ENCODE assay signal across 8 cellular contexts in the genomic region with DNA sequence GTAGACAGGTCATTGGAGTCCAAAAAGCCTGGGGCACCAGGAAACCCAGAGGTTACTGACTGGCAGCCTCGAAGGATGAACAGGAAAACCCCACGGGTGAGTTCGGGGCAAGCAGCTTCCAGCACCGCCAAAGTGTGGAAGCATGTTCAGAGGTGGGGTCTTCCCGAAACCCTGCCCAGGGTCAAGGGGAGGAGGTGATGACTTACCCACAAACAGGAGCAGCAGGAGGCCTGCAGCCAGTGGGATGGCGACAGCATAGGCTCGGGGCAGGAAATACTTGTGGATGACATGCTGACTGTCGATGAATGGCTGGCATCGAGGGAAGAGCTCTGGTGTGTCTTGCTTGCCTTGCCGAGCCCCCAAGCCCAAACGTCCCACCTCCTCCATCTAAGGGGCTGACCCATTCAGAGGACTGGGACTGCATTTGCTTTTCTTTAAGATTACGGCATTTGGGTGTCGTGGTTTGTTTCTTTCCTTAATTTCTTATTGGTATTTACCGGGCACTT. TPM values are rescaled to one million over a fixed set of nuclear protein-coding genes. Genes with fewer than 3 reads are reported as not detected.
DNase-seq lines count a peak whose midpoint lies in the region; ATAC-seq and TF ChIP-seq lines count a peak whose summit lies in the region.

No MANE protein-coding gene starts in this region.

- 86 to 90% methylated on average over 9 to 13 of the region's 14 CpGs for WGBS in mesodermal cell (ENCODE audit: insufficient coverage in 2 of 2), 2 experiments

- peak overlapping the region; percentile 86 for H3K4me3 ChIP-seq in ACC112 (ENCODE audit: low read depth, low read length)
- peak overlapping the region; percentile 96 for H3K4me3 ChIP-seq in HFF-Myc (replicated peaks; ENCODE audit: low read depth, low read length)
- peak overlapping the region; percentile 93 for H3K4me3 ChIP-seq in adipocyte (ENCODE audit: low read length)
- peak overlapping the region; percentile 74 for H3K4me3 ChIP-seq in mesodermal cell (ENCODE audit: extremely low read depth, insufficient read depth, low read length, poor library complexity, severe bottlenecking)

- H3K79me2 ChIP-seq in ACC112 (ENCODE audit: control insufficient read depth, insufficient read depth, low read length, unreplicated experiment) = peaks cover 35% of the 10 kb centered on the region

- H3K9me3 ChIP-seq in adipocyte (ENCODE audit: control insufficient read depth, low read length) (no peaks in the 10 kb centered on the region), mesodermal cell (ENCODE audit: control insufficient read depth, low read length) (no peaks in the 10 kb centered on the region)

- TF ChIP-seq CTCF in HFF-Myc (IDR thresholded peaks at IDR 0.05; ENCODE audit: low read depth, low read length, missing control alignments) = no peak

- DNase-seq in HFF-Myc (ENCODE audit: extremely low read depth, low read depth) (no peak), adipocyte (ENCODE audit: low read depth) (no peak), medulla oblongata (ENCODE audit: extremely low spot score) (no peak), NOMO-1 treated with dmso at 0.1 percent for 144 hours (lab: John Stamatoyannopoulos, UW; ENCODE audit: unreplicated experiment) (no peak)

- peak overlapping the region; percentile 94 for H3K9ac ChIP-seq in adipocyte (ENCODE audit: low read length)

- H3K36me3 ChIP-seq in ACC112 (ENCODE audit: insufficient read depth, low read length) = no peaks in the 10 kb centered on the region
- H3K36me3 ChIP-seq in adipocyte (ENCODE audit: control insufficient read depth, insufficient read depth, low read length, severe bottlenecking) = peaks cover 5% of the 10 kb centered on the region
- H3K36me3 ChIP-seq in mesodermal cell (ENCODE audit: control insufficient read depth, insufficient read depth, low read length) = peaks cover 30% of the 10 kb centered on the region

- H3K4me1 ChIP-seq in ACC112 (ENCODE audit: control insufficient read depth, insufficient read depth, low read length, unreplicated experiment) (peaks cover 34% of the 10 kb centered on the region), adipocyte (ENCODE audit: control insufficient read depth, insufficient read depth, low read length) (peaks cover 32% of the 10 kb centered on the region), mesodermal cell (ENCODE audit: control insufficient read depth, insufficient read depth, low read length, poor library complexity, severe bottlenecking) (peaks cover 19% of the 10 kb centered on the region)

- H3K27ac ChIP-seq in ACC112 (ENCODE audit: low read depth, low read length) (peak overlapping the region; percentile 32; the same call in 1 of the 2 replicates), mesodermal cell (ENCODE audit: low read depth, low read length, severe bottlenecking) (no peak overlapping the region)

- ATAC-seq in GM18867 (IDR thresholded peaks at IDR 0.05; ENCODE audit: unreplicated experiment) (no peak), GM18498 (IDR thresholded peaks at IDR 0.05; ENCODE audit: unreplicated experiment) (no peak)

- no peak overlapping the region for H2AFZ ChIP-seq in ACC112 (ENCODE audit: low read length, unreplicated experiment)

- H3K27me3 ChIP-seq in ACC112 (ENCODE audit: insufficient read depth, low read length) = no peaks in the 10 kb centered on the region
- H3K27me3 ChIP-seq in adipocyte (replicated peaks; ENCODE audit: control insufficient read depth, insufficient read depth, low read length) = no peaks in the 10 kb centered on the region

RNA-seq across cellular contexts. Expression of a gene that starts 1.3 kb away (rescaled TPM):
- 36.4 TPM for polyA plus RNA-seq in mesodermal cell (2013, experiment 1 of 2)
- polyA plus RNA-seq in mesodermal cell (2013, experiment 2 of 2) = 27.3 TPM

RNA-seq across cellular contexts. Expression of a gene that starts 5.8 kb away (rescaled TPM):
- 1.7 TPM for polyA plus RNA-seq in mesodermal cell (2013, experiment 1 of 2)
- polyA plus RNA-seq in mesodermal cell (2013, experiment 2 of 2) = 1.8 TPM

RNA-seq across cellular contexts. Expression of a gene that starts 19.6 kb away (rescaled TPM):
- 23.1 TPM for polyA plus RNA-seq in mesodermal cell (2013, experiment 1 of 2)
- polyA plus RNA-seq in mesodermal cell (2013, experiment 2 of 2) = 21.1 TPM

RNA-seq across cellular contexts. Expression of a gene that starts 37.0 kb away (rescaled TPM):
- 42.1 TPM for polyA plus RNA-seq in mesodermal cell (2013, experiment 1 of 2)
- polyA plus RNA-seq in mesodermal cell (2013, experiment 2 of 2) = 36.7 TPM

RNA-seq across cellular contexts. Expression of a gene that starts 44.4 kb away (rescaled TPM):
- polyA plus RNA-seq in mesodermal cell (2013, experiment 1 of 2) = 17.7 TPM
- polyA plus RNA-seq in mesodermal cell (2013, experiment 2 of 2) = 15.3 TPM
